Comparison of ENCODE assay signal across 17 cellular contexts in the genomic region with DNA sequence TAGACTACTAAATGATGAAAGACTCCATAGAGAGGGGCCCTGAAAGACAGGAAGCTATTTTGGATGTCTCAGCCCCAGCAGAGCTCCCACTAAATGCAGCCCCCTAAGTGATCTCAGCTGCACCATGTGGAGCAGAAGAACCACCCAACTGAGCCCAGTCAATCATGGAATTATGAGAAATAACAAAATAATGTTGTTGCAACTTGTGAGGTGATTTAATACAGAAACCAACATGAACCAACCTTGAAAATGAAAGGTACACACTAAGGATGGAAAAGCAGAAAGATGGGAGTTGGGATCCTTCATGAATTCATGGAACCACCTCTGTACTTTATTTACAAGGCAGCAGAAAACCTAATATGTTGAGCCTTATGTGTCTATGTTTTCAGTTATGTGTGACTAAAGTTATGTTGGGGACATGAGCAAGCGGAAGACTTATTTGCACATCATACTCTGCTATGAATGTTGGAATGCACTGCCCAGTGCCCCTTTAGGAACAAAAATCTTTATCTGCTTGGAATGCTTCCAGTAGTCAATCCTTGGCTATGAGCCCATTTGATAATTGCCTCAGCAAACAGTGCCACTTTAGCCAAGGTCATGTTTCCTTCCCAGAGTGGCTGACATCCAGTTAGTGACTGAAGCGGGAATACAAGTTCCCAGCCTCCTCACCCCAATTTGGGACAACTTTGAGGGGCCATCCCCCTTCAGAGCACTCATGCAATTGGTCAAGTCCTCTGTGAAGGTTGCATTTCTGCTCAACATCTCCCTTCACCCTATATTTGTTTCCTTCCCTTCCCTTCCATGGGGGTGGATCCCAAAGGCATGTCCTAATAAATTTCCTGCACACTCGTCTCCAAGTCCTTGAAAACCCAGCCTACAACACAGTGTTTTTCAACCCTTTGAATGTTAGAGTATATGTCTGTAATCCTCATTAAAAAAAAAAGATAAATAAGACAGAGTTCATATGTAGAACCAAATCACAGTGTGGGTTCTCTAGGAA. TPM values are rescaled to one million over a fixed set of nuclear protein-coding genes. Genes with fewer than 3 reads are reported as not detected.
A peak's percentile ranks its signal among the peaks of the same experiment; 100 is the strongest.
DNase-seq lines count a peak whose midpoint lies in the region; ATAC-seq and TF ChIP-seq lines count a peak whose summit lies in the region.
"Had no signal": no experiment of that assay in that cellular context is flagged by ENCODE, and none has a peak within 500 bp of the region (broad histone marks: within the 10 kb centered on the region; RNA-seq: fewer than 3 reads in every experiment).

No MANE protein-coding gene starts in this region.

- intact Hi-C loops in body of pancreas (cut with DNase I), result loop anchor here (10.0 kb wide), 1 partner anchor 96 kb away; no protein-coding TSS in a partner anchor
- intact Hi-C loops in left cardiac atrium (cut with DNase I), result loop anchor here in 1 of 2 donors (10.0 kb wide), 1 partner anchor 126 kb away; no protein-coding TSS in a partner anchor

- no peak for TF ChIP-seq POLR2A in body of pancreas (IDR thresholded peaks at IDR 0.05)

- peak overlapping the region in 2 of 4 donors; percentile 41 to 60 for H3K27ac ChIP-seq in body of pancreas
- H3K27ac ChIP-seq: SK-N-MC had no signal

- peaks cover 5% of the 10 kb centered on the region for H3K9me3 Mint-ChIP-seq in activated CD8-positive, alpha-beta memory T cell treated with anti-CD3 and anti-CD28 coated beads, Interleukin-2, amount 10 ng/mL, durations not matched to agents 7 days and 5 days (ENCODE audit: low read depth)

- CTCF ChIA-PET in activated CD8-positive, alpha-beta memory T cell treated with anti-CD3 and anti-CD28 coated beads, Interleukin-2, amount 10 ng/mL, durations not matched to agents 7 days and 5 days (lab: Charles Lee), result interaction anchor here (1.2 to 2.1 kb wide), 2 partner anchors 10 to 109 kb away, joined by 3 to 5 read pairs; no protein-coding TSS in a partner anchor

- no peaks in the 10 kb centered on the region for H3K36me3 ChIP-seq in body of pancreas (replicated peaks in 1 of 2; ENCODE audit: insufficient read depth in 1 of 2, low read depth in 2 of 2)

- TF ChIP-seq CTCF in body of pancreas (IDR thresholded peaks at IDR 0.05), result no peak

- H3K36me3 Mint-ChIP-seq in activated CD8-positive, alpha-beta memory T cell treated with anti-CD3 and anti-CD28 coated beads, Interleukin-2, amount 10 ng/mL, durations not matched to agents 7 days and 5 days, result no peaks in the 10 kb centered on the region
- H3K36me3 Mint-ChIP-seq: IgD-negative memory B cell had no signal

- WGBS in body of pancreas, 2 donors, result 21 to 22% methylated on average over 3 of the region's 3 CpGs

- H3K4me1 ChIP-seq in body of pancreas, result peaks cover 20% of the 10 kb centered on the region

- no peak overlapping the region for H3K4me3 ChIP-seq in body of pancreas
- H3K4me3 ChIP-seq: GM12878, SK-N-MC had no signal

- no peak overlapping the region for H3K4me3 Mint-ChIP-seq in activated CD8-positive, alpha-beta memory T cell treated with anti-CD3 and anti-CD28 coated beads, Interleukin-2, amount 10 ng/mL, durations not matched to agents 7 days and 5 days
- H3K4me3 Mint-ChIP-seq: CD4-positive, CD25-positive, alpha-beta regulatory T cell; HFFc6 had no signal

- H3K27ac Mint-ChIP-seq in activated CD8-positive, alpha-beta memory T cell treated with anti-CD3 and anti-CD28 coated beads, Interleukin-2, amount 10 ng/mL, durations not matched to agents 7 days and 5 days, result no peak overlapping the region
- H3K27ac Mint-ChIP-seq: CD4-positive, CD25-positive, alpha-beta regulatory T cell; HFFc6; IgD-negative memory B cell had no signal

- H3K4me1 Mint-ChIP-seq in activated CD8-positive, alpha-beta memory T cell treated with anti-CD3 and anti-CD28 coated beads, Interleukin-2, amount 10 ng/mL, durations not matched to agents 7 days and 5 days, result no peaks in the 10 kb centered on the region
- H3K4me1 Mint-ChIP-seq: CD4-positive, CD25-positive, alpha-beta regulatory T cell; IgD-negative memory B cell had no signal

- peaks cover 3% of the 10 kb centered on the region for H3K27me3 Mint-ChIP-seq in activated CD8-positive, alpha-beta memory T cell treated with anti-CD3 and anti-CD28 coated beads, Interleukin-2, amount 10 ng/mL, durations not matched to agents 7 days and 5 days
- H3K27me3 Mint-ChIP-seq: CD4-positive, CD25-positive, alpha-beta regulatory T cell had no signal

- peak; percentile 5 for DNase-seq in activated CD8-positive, alpha-beta memory T cell treated with anti-CD3 and anti-CD28 coated beads, Interleukin-2, amount 10 ng/mL, durations not matched to agents 7 days and 5 days
- DNase-seq in activated CD8-positive, alpha-beta memory T cell treated with anti-CD3 and anti-CD28 coated beads, Interleukin-2, amount 50 U/mL, for 48 hours, result no peak
- DNase-seq in NCI-H2029 (lab: John Stamatoyannopoulos, UW) (peak; percentile 55), body of pancreas (peak; percentile 37 to 61 (median 50)), left cardiac atrium (no peak), CD1c-positive myeloid dendritic cell (ENCODE audit: extremely low spot score) (no peak)
- DNase-seq: CD4-positive, CD25-positive, alpha-beta regulatory T cell; GDM1; HFFc6; NCI-H1417 treated with DMSO at 0.1 percent for 48 hours; Right ventricle myocardium superior; T-helper 9 cell had no signal

- H3K9me3 ChIP-seq in body of pancreas, result peaks cover 0 to 14% (median 0%) of the 10 kb centered on the region in 3 donors

- no peaks in the 10 kb centered on the region for H3K27me3 ChIP-seq in body of pancreas

- no peak for ATAC-seq in activated CD8-positive, alpha-beta memory T cell treated with anti-CD3 and anti-CD28 coated beads, Interleukin-2, amount 10 ng/mL, durations not matched to agents 7 days and 5 days
- ATAC-seq in body of pancreas (peak; percentile 81), GM18867 (IDR thresholded peaks at IDR 0.05; ENCODE audit: unreplicated experiment) (no peak), left cardiac atrium (no peak)
- ATAC-seq: GM12878 had no signal

RNA-seq across cellular contexts. Expression of a gene that starts 18.4 kb away (rescaled TPM):
- total RNA-seq in activated CD8-positive, alpha-beta memory T cell treated with anti-CD3 and anti-CD28 coated beads, Interleukin-2, amount 10 ng/mL, durations not matched to agents 7 days and 5 days, result 10 to 100 TPM; 14.8 to 20.9 TPM
- total RNA-seq in body of pancreas (10 to 100 TPM in 1 of 2 donors, 1 to 10 TPM in 1; 6.6 to 11.7 TPM), left cardiac atrium (1 to 10 TPM; 6.8 to 9.7 TPM)

RNA-seq across cellular contexts. Expression of a gene that starts 19.6 kb away (rescaled TPM):
- under 1 TPM in 1 of 2 experiments, not detected in 1; 0.19 TPM for total RNA-seq in activated CD8-positive, alpha-beta memory T cell treated with anti-CD3 and anti-CD28 coated beads, Interleukin-2, amount 10 ng/mL, durations not matched to agents 7 days and 5 days
- total RNA-seq in body of pancreas, result 1 to 10 TPM; 3.4 to 6.3 TPM
- total RNA-seq in left cardiac atrium, result 1 to 10 TPM in 1 of 2 donors, under 1 TPM in 1; 0.71 to 2.5 TPM
- total RNA-seq: H4 had no signal

RNA-seq across cellular contexts. Expression of a gene that starts 38.6 kb away (rescaled TPM):
- not detected for total RNA-seq in activated CD8-positive, alpha-beta memory T cell treated with anti-CD3 and anti-CD28 coated beads, Interleukin-2, amount 10 ng/mL, durations not matched to agents 7 days and 5 days
- total RNA-seq in body of pancreas (10 to 100 TPM; 12.2 to 95.3 TPM), left cardiac atrium (1 to 10 TPM; 5.6 to 7.7 TPM)
- total RNA-seq: CD4-positive, CD25-positive, alpha-beta regulatory T cell; GM12878 had no signal

Comparison
In these comparisons a context has a peak if more than half of its experiments do, and no peak if none do; other contexts are left out.
1. DNase-seq: peak in activated CD8-positive, alpha-beta memory T cell treated with anti-CD3 and anti-CD28 coated beads, Interleukin-2, amount 10 ng/mL, durations not matched to agents 7 days and 5 days (single experiment), NCI-H2029 (single experiment) and body of pancreas (4 of 4); none in activated CD8-positive, alpha-beta memory T cell treated with anti-CD3 and anti-CD28 coated beads, Interleukin-2, amount 50 U/mL, for 48 hours (single experiment), left cardiac atrium (single experiment) and CD1c-positive myeloid dendritic cell (single experiment).
2. RNA of a gene that starts 38.6 kb away (total RNA-seq): 12.2 to 95.3 TPM in body of pancreas and 5.6 to 7.7 TPM in left cardiac atrium; not detected in activated CD8-positive, alpha-beta memory T cell treated with anti-CD3 and anti-CD28 coated beads, Interleukin-2, amount 10 ng/mL, durations not matched to agents 7 days and 5 days; every median in the first group is over 4 times any median in the second.